In the genomic region with DNA sequence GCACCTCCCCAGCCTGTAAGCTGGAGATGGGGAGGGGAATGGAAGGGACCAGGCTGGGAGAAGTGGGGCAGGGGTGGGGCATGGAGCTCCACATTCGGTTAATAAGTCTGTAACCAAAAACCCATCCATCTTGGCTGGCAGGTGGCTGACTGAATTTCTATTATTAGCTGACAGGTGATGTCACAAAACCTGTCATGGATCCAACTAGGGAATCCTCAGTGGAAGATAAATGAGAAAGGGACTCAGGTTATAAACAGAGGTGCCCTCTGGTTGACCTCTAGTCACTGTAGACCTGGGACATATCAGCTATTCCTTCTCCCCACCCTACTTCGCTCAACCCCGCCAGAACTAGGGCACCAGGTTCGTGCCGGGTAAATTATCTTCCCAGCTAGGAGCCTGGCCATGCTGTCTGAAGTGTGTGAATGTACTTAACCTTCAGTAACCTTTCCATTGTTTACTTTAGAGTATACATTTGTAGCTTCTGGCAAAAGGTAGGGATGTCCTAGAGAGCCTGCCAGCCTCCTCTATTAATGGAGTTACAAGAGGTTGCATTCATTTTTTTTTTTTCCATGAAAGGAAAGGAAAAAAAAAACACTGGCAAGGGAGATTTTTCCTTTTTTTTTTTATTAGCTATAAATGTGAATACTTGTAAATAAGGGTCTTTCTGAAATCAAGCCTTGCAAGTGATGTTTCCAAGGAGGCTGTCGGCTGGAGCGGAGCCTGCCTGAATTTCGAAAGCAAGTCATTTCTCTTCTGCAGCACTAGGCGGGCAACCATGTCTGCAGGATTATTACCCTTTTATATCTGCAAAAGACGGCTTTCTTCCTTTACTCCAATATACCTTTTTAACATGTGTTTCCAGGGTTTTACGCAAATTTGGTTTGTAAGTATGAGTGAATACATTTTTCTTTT, we compare ENCODE assay signal across 10 cellular contexts.
DNase-seq lines count a peak whose midpoint lies in the region; ATAC-seq and TF ChIP-seq lines count a peak whose summit lies in the region.
"Had no signal": no experiment of that assay in that cellular context is flagged by ENCODE, and none has a peak within 500 bp of the region (broad histone marks: within the 10 kb centered on the region; RNA-seq: fewer than 3 reads in every experiment).

No MANE protein-coding gene starts in this region.

- no peak overlapping the region for H3K4me3 ChIP-seq in PC-9
- H3K4me3 ChIP-seq in aorta (ENCODE audit: low read length in 2 of 2): no peak overlapping the region

- H3K9me3 ChIP-seq in PC-9 (ENCODE audit: insufficient read depth, low read depth) (no peaks in the 10 kb centered on the region), aorta (ENCODE audit: control insufficient read depth, low read length) (no peaks in the 10 kb centered on the region)

- H3K79me2 ChIP-seq in PC-9 (ENCODE audit: low read depth): no peaks in the 10 kb centered on the region

- H3K36me3 ChIP-seq in PC-9 (ENCODE audit: low read depth) (no peaks in the 10 kb centered on the region), aorta (ENCODE audit: control insufficient read depth in 1 of 2, insufficient read depth in 2 of 2, low read length in 1 of 2) (no peaks in the 10 kb centered on the region)

- intact Hi-C loops in Right ventricle myocardium inferior (cut with DNase I) (loop anchor here (5.0 kb wide), 2 partner anchors 155 to 405 kb away; no protein-coding TSS in a partner anchor), cardiac septum (cut with DNase I) (loop anchor here (5.0 to 10.0 kb wide), 3 partner anchors 35 to 623 kb away; no protein-coding TSS in a partner anchor), PC-9 (cut with micrococcal nuclease; ENCODE audit: unreplicated experiment) (loop anchor here (5.0 kb wide), 1 partner anchor 405 kb away; no protein-coding TSS in a partner anchor), aorta (cut with DNase I) (loop anchor here (5.0 to 10.0 kb wide), 4 partner anchors 153 to 625 kb away; a partner anchor contains a TSS)

- peaks cover 8% of the 10 kb centered on the region for H3F3A ChIP-seq in PC-9 (ENCODE audit: insufficient read depth, low read depth)

- WGBS in aorta, 2 donors: 34 to 42% methylated on average over 11 of the region's 11 CpGs

- peak overlapping the region; percentile 43 for H3K27ac ChIP-seq in PC-9
- peak overlapping the region in 1 of 2 donors; percentile 53 for H3K27ac ChIP-seq in aorta (ENCODE audit: low read depth in 1 of 2, low read length in 2 of 2)

- DNase-seq in Right ventricle myocardium inferior (ENCODE audit: missing footprints) (no peak), cardiac septum (ENCODE audit: low spot score) (no peak), PC-9 (peak in 1 of 2 experiments; percentile 73), hippocampal formation (lab: John Stamatoyannopoulos, UW) (peak; percentile 11 to 13), aorta (no peak), AG08396 (ENCODE audit: low spot score) (no peak), NOMO-1 treated with DMSO at 0.1 percent for 48 hours (lab: John Stamatoyannopoulos, UW; ENCODE audit: unreplicated experiment) (no peak)
- DNase-seq in activated CD4-positive, CD25-positive, alpha-beta regulatory T cell treated with anti-CD3 and anti-CD28 coated beads, Interleukin-2, amount 50 U/mL, for 72 hours: no peak
- DNase-seq: activated CD4-positive, alpha-beta T cell treated with anti-CD3 and anti-CD28 coated beads for 4 hours; stimulated activated CD4-positive, alpha-beta T cell treated with anti-CD3 and anti-CD28 coated beads, Interleukin-2, amount 100 ng/mL, for 24 hours had no signal

- 0 out of 2 replicates have a peak, but pooled peaks cover 3% of the 10 kb centered on the region for H4K20me1 ChIP-seq in PC-9 (ENCODE audit: insufficient read depth)

- CTCF ChIA-PET in PC-9 (lab: Charles Lee): interaction anchor here (0.6 kb wide), 1 partner anchor 1818 kb away, joined by 3 read pairs; no protein-coding TSS in a partner anchor

- H3K27me3 ChIP-seq in PC-9 (ENCODE audit: insufficient read depth, low read depth) (no peaks in the 10 kb centered on the region), aorta (ENCODE audit: control insufficient read depth in 1 of 2, insufficient read depth in 2 of 2, low read length in 1 of 2) (no peaks in the 10 kb centered on the region)

- no TSS peak for BruUV-seq in PC-9 (replicated peaks; lab: Mats Ljungman, UMichigan)

- POLR2A ChIA-PET in PC-9 (lab: Charles Lee; ENCODE audit: unreplicated experiment): no interaction called here

- ATAC-seq in Right ventricle myocardium inferior (peak; percentile 84), aorta (ENCODE audit: low FRiP score) (peak; percentile 4)

- no peak for TF ChIP-seq CTCF in PC-9 (conservative IDR thresholded peaks at IDR 0.05)

- H3K4me2 ChIP-seq in PC-9: peak overlapping the region; percentile 38

- H3K9me2 ChIP-seq in PC-9 (ENCODE audit: insufficient read depth): no peaks in the 10 kb centered on the region

- no peak overlapping the region for H2AFZ ChIP-seq in PC-9

- H3K4me1 ChIP-seq in PC-9 (replicated peaks; ENCODE audit: insufficient read depth) (peaks cover 27% of the 10 kb centered on the region), aorta (ENCODE audit: control insufficient read depth in 1 of 2, insufficient read depth in 2 of 2, low read length in 2 of 2) (no peaks in the 10 kb centered on the region)

Comparison
In these comparisons a context has a peak if more than half of its experiments do, and no peak if none do; other contexts are left out.
1. DNase-seq: peak in hippocampal formation (2 of 2); none in Right ventricle myocardium inferior (single experiment), cardiac septum (single experiment), aorta (0 of 2), AG08396 (single experiment), activated CD4-positive, CD25-positive, alpha-beta regulatory T cell treated with anti-CD3 and anti-CD28 coated beads, Interleukin-2, amount 50 U/mL, for 72 hours (single experiment) and NOMO-1 treated with DMSO at 0.1 percent for 48 hours (single experiment).